In genomic region chr2:117987121-117987520, GRCh38 we compare ENCODE assay signal across 37 cellular contexts.
"Had no signal": no experiment of that assay in that cellular context is flagged by ENCODE, and none has a peak within 500 bp of the region (broad histone marks: within the 10 kb centered on the region; RNA-seq: fewer than 3 reads in every experiment).

No MANE protein-coding gene starts in this region.

- H3K4me1 ChIP-seq: ascending aorta, breast epithelium, foreskin keratinocyte had no signal

- DNase-seq: activated B cell treated with CpG ODN at 0.5 μM for 24 hours; activated CD4-positive, alpha-beta T cell treated with anti-CD3 and anti-CD28 coated beads for 48 hours; activated CD4-positive, alpha-beta T cell treated with anti-CD3 and anti-CD28 coated beads, Interleukin-2, amount 50 U/mL, for 1 hour; activated CD4-positive, alpha-beta T cell treated with anti-CD3 and anti-CD28 coated beads, Interleukin-2, amount 50 U/mL, for 48 hours; activated CD8-positive, alpha-beta memory T cell treated with anti-CD3 and anti-CD28 coated beads for 24 hours; activated CD8-positive, alpha-beta T cell treated with anti-CD3 and anti-CD28 coated beads for 36 hours; activated effector memory CD4-positive, alpha-beta T cell treated with Interleukin-2 at 50 U/mL for 16 hours; activated gamma-delta T cell treated with Interleukin-2 at 50 U/mL for 16 hours; activated naive CD4-positive, alpha-beta T cell treated with Interleukin-2 at 50 U/mL for 16 hours; activated naive CD8-positive, alpha-beta T cell treated with anti-CD3 and anti-CD28 coated beads for 36 hours; activated naive CD8-positive, alpha-beta T cell treated with anti-CD3 and anti-CD28 coated beads, Interleukin-2, amount 50 U/mL, for 24 hours; activated T-cell treated with anti-CD3 and anti-CD28 coated beads, Interleukin-2, amount 50 U/mL, for 72 hours; adrenal gland; amygdala; central memory CD4-positive, alpha-beta T cell; dorsolateral prefrontal cortex; effector memory CD4-positive, alpha-beta T cell; erythroblast; foreskin keratinocyte; gastrocnemius medialis; glutamatergic neuron; heart left ventricle; T-helper 1 cell; T-helper 17 cell; T1000; WERI-Rb-1 had no signal

- H3K4me1 Mint-ChIP-seq: activated B cell treated with CpG ODN at 0.5 μM for 24 hours, brain had no signal

- H3K27me3 ChIP-seq: adrenal gland, ascending aorta, breast epithelium, cardiac muscle cell, dorsolateral prefrontal cortex, esophagus muscularis mucosa, foreskin keratinocyte, gastrocnemius medialis, heart left ventricle had no signal

- H3K27me3 Mint-ChIP-seq: activated B cell treated with CpG ODN at 0.5 μM for 24 hours; activated CD8-positive, alpha-beta T cell treated with anti-CD3 and anti-CD28 coated beads for 36 hours; activated naive CD4-positive, alpha-beta T cell treated with anti-CD3 and anti-CD28 coated beads, Interleukin-2, amount 50 U/mL, for 24 hours; activated naive CD8-positive, alpha-beta T cell treated with anti-CD3 and anti-CD28 coated beads for 36 hours; activated naive CD8-positive, alpha-beta T cell treated with anti-CD3 and anti-CD28 coated beads, Interleukin-2, amount 50 U/mL, for 24 hours; activated T-helper 17 cell treated with anti-CD3 and anti-CD28 coated beads, Interleukin-2, amount 50 U/mL, for 72 hours; brain; dendritic cell treated with granulocyte-macrophage colony-stimulating factor and Interleukin-4, amounts not matched to agents 40 ng/mL and 50 ng/mL, for 4 days; T-helper 17 cell had no signal

- H3K27ac ChIP-seq: ascending aorta, breast epithelium, cardiac muscle cell, coronary artery, dorsolateral prefrontal cortex, esophagus muscularis mucosa, foreskin keratinocyte, heart left ventricle, WERI-Rb-1 had no signal

- H3K27ac Mint-ChIP-seq: activated B cell treated with CpG ODN at 0.5 μM for 24 hours; activated CD8-positive, alpha-beta T cell treated with anti-CD3 and anti-CD28 coated beads for 36 hours; activated naive CD4-positive, alpha-beta T cell treated with anti-CD3 and anti-CD28 coated beads, Interleukin-2, amount 50 U/mL, for 24 hours; activated naive CD8-positive, alpha-beta T cell treated with anti-CD3 and anti-CD28 coated beads for 36 hours; activated naive CD8-positive, alpha-beta T cell treated with anti-CD3 and anti-CD28 coated beads, Interleukin-2, amount 50 U/mL, for 24 hours; activated T-cell treated with anti-CD3 and anti-CD28 coated beads, Interleukin-2, amount 50 U/mL, for 72 hours; activated T-helper 17 cell treated with anti-CD3 and anti-CD28 coated beads, Interleukin-2, amount 50 U/mL, for 72 hours; brain; dendritic cell treated with granulocyte-macrophage colony-stimulating factor and Interleukin-4, amounts not matched to agents 40 ng/mL and 50 ng/mL, for 4 days; T-helper 17 cell; T-helper 2 cell treated with Interferon-gamma antibody and Interleukin-4, amounts not matched to agents 5 μg/mL and 100 μg/mL, for 36 hours had no signal

- ATAC-seq: activated CD4-positive, CD25-positive, alpha-beta regulatory T cell treated with anti-CD3 and anti-CD28 coated beads, Interleukin-2, amount 50 U/mL, for 24 hours; activated CD8-positive, alpha-beta T cell treated with anti-CD3 and anti-CD28 coated beads for 36 hours; activated naive CD8-positive, alpha-beta T cell treated with anti-CD3 and anti-CD28 coated beads, Interleukin-2, amount 50 U/mL, for 24 hours; activated T-cell treated with anti-CD3 and anti-CD28 coated beads, Interleukin-2, amount 50 U/mL, for 72 hours; activated T-helper 17 cell treated with anti-CD3 and anti-CD28 coated beads, Interleukin-2, amount 50 U/mL, for 72 hours; foreskin keratinocyte; heart left ventricle; T-helper 17 cell had no signal

- H3K4me3 ChIP-seq: adrenal gland, ascending aorta, breast epithelium, cardiac muscle cell, coronary artery, dorsolateral prefrontal cortex, esophagus muscularis mucosa, gastrocnemius medialis, heart left ventricle had no signal

- H3K9me3 Mint-ChIP-seq: activated B cell treated with CpG ODN at 0.5 μM for 24 hours; activated CD8-positive, alpha-beta T cell treated with anti-CD3 and anti-CD28 coated beads for 36 hours; activated naive CD4-positive, alpha-beta T cell treated with anti-CD3 and anti-CD28 coated beads, Interleukin-2, amount 50 U/mL, for 24 hours; activated naive CD8-positive, alpha-beta T cell treated with anti-CD3 and anti-CD28 coated beads for 36 hours; activated naive CD8-positive, alpha-beta T cell treated with anti-CD3 and anti-CD28 coated beads, Interleukin-2, amount 50 U/mL, for 24 hours; activated T-cell treated with anti-CD3 and anti-CD28 coated beads, Interleukin-2, amount 50 U/mL, for 72 hours; activated T-helper 17 cell treated with anti-CD3 and anti-CD28 coated beads, Interleukin-2, amount 50 U/mL, for 72 hours; brain; T-helper 2 cell treated with Interferon-gamma antibody and Interleukin-4, amounts not matched to agents 5 μg/mL and 100 μg/mL, for 36 hours had no signal

- H3K36me3 ChIP-seq: breast epithelium had no signal

- H3K4me3 Mint-ChIP-seq: activated B cell treated with CpG ODN at 0.5 μM for 24 hours; activated CD8-positive, alpha-beta T cell treated with anti-CD3 and anti-CD28 coated beads for 36 hours; activated naive CD4-positive, alpha-beta T cell treated with anti-CD3 and anti-CD28 coated beads, Interleukin-2, amount 50 U/mL, for 24 hours; activated naive CD8-positive, alpha-beta T cell treated with anti-CD3 and anti-CD28 coated beads for 36 hours; activated naive CD8-positive, alpha-beta T cell treated with anti-CD3 and anti-CD28 coated beads, Interleukin-2, amount 50 U/mL, for 24 hours; activated T-cell treated with anti-CD3 and anti-CD28 coated beads, Interleukin-2, amount 50 U/mL, for 72 hours; activated T-helper 17 cell treated with anti-CD3 and anti-CD28 coated beads, Interleukin-2, amount 50 U/mL, for 72 hours; brain; dendritic cell treated with granulocyte-macrophage colony-stimulating factor and Interleukin-4, amounts not matched to agents 40 ng/mL and 50 ng/mL, for 4 days; T-helper 17 cell; T-helper 2 cell treated with Interferon-gamma antibody and Interleukin-4, amounts not matched to agents 5 μg/mL and 100 μg/mL, for 36 hours had no signal

- H3K9me3 ChIP-seq: adrenal gland, ascending aorta, breast epithelium, esophagus muscularis mucosa, gastrocnemius medialis, heart left ventricle had no signal
